Comparison of ENCODE assay signal across 26 cellular contexts in the genomic region with DNA sequence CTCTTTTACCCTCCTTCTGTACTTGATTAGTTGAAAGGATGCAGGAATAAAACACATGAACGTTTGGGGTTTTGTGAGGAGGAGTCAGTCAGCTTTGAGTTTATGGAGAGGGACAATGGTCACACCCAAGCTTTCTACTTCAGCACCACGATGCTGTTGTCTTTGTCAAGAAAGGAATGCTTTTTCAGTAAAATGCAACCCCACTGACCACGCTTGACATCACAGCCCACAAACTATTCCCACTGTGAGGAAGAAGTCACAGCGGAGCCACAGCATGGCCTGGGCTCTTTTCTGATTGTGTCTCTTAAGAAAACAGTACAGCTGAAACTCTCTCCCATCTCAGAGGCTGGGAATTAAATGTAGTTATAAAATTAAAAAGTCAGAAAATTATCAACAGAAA.
"Had no signal": no experiment of that assay in that cellular context is flagged by ENCODE, and none has a peak within 500 bp of the region (broad histone marks: within the 10 kb centered on the region; RNA-seq: fewer than 3 reads in every experiment).

No MANE protein-coding gene starts in this region.

- H3K36me3 Mint-ChIP-seq: natural killer cell treated with Interleukin-12 subunit alpha and Interleukin-12 subunit beta and Interleukin-15 and Interleukin-18, amount 100 ng/mL, for 72 hours; neural progenitor cell; stimulated activated memory B cell treated with anti-CD40 and anti-IgM and Interleukin-4, amounts not matched to agents 10 μg/mL and 1 μg/mL and 100 μg/mL, for 72 hours had no signal

- DNase-seq: colonic mucosa; dermis blood vessel endothelial cell; effector CD4-positive, alpha-beta T cell; endodermal cell; foreskin melanocyte; left colon; left ventricle myocardium superior; mesenchymal stem cell; midbrain; nucleus accumbens; pancreas; right lobe of liver; spleen; stimulated activated CD4-positive, alpha-beta T cell treated with anti-CD3 and anti-CD28 coated beads, Interleukin-15, amount 100 ng/mL, for 24 hours; stimulated activated CD4-positive, alpha-beta T cell treated with anti-CD3 and anti-CD28 coated beads, Interleukin-1b, Interleukin-23, amount 100 ng/mL, for 48 hours; stimulated activated CD4-positive, alpha-beta T cell treated with anti-CD3 and anti-CD28 coated beads, Interleukin-4, amount 100 ng/mL, for 24 hours; stomach; substantia nigra; transverse colon had no signal

- H3K27ac ChIP-seq: colonic mucosa, hepatocyte, neural progenitor cell, pancreas, right lobe of liver, spleen, stomach, thoracic aorta, transverse colon had no signal

- H3K27me3 ChIP-seq: colonic mucosa, hepatocyte, neural progenitor cell, pancreas, right lobe of liver, stomach, transverse colon had no signal

- H3K4me3 Mint-ChIP-seq: endodermal cell; natural killer cell treated with Interleukin-12 subunit alpha and Interleukin-12 subunit beta and Interleukin-15 and Interleukin-18, amount 100 ng/mL, for 72 hours; neural progenitor cell; stimulated activated memory B cell treated with anti-CD40 and anti-IgM and Interleukin-4, amounts not matched to agents 10 μg/mL and 1 μg/mL and 100 μg/mL, for 72 hours had no signal

- H3K27me3 Mint-ChIP-seq: progenitor cell of endocrine pancreas had no signal

- H3K27ac Mint-ChIP-seq: endodermal cell; natural killer cell treated with Interleukin-12 subunit alpha and Interleukin-12 subunit beta and Interleukin-15 and Interleukin-18, amount 100 ng/mL, for 72 hours; neural progenitor cell; progenitor cell of endocrine pancreas; stimulated activated memory B cell treated with anti-CD40 and anti-IgM and Interleukin-4, amounts not matched to agents 10 μg/mL and 1 μg/mL and 100 μg/mL, for 72 hours had no signal

- H3K4me3 ChIP-seq: colonic mucosa, hepatocyte, lung, neural progenitor cell, pancreas, right lobe of liver, spleen, stomach, thoracic aorta, transverse colon had no signal

- H3K4me1 Mint-ChIP-seq: stimulated activated memory B cell treated with anti-CD40 and anti-IgM and Interleukin-4, amounts not matched to agents 10 μg/mL and 1 μg/mL and 100 μg/mL, for 72 hours had no signal

- H3K9me3 Mint-ChIP-seq: endodermal cell; natural killer cell treated with Interleukin-12 subunit alpha and Interleukin-12 subunit beta and Interleukin-15 and Interleukin-18, amount 100 ng/mL, for 72 hours; neural progenitor cell had no signal

- ATAC-seq: left colon; left ventricle myocardium superior; natural killer cell treated with Interleukin-12 subunit alpha and Interleukin-12 subunit beta and Interleukin-15 and Interleukin-18, amount 100 ng/mL, for 72 hours; pancreas; right lobe of liver; stimulated activated memory B cell treated with anti-CD40 and anti-IgM and Interleukin-4, amounts not matched to agents 10 μg/mL and 1 μg/mL and 100 μg/mL, for 72 hours had no signal

- H3K36me3 ChIP-seq: colonic mucosa, neural progenitor cell, pancreas, right lobe of liver, spleen, stomach, thoracic aorta, transverse colon had no signal
